ENCODE assay signal across 8 cellular contexts in genomic region chr13:46992383-46992952, GRCh38.
A peak's percentile ranks its signal among the peaks of the same experiment; 100 is the strongest.
DNase-seq lines count a peak whose midpoint lies in the region; TF ChIP-seq lines count a peak whose summit lies in the region.

No MANE protein-coding gene starts in this region.

- no peaks in the 10 kb centered on the region for H3K27me3 Mint-ChIP-seq in activated CD4-positive, alpha-beta T cell treated with anti-CD3 and anti-CD28 coated beads, Interleukin-2, amount 10 ng/mL, durations not matched to agents 24 days and 14 days

- peak; percentile 23 for DNase-seq in BE2C
- DNase-seq in GM20000 (ENCODE audit: low spot score): peak; percentile 16
- peak; percentile 2 for DNase-seq in NCI-H69 (lab: John Stamatoyannopoulos, UW)
- peak; percentile 5 for DNase-seq in fibroblast of gingiva (ENCODE audit: low read depth)
- no peak for DNase-seq in NCI-H1694 (lab: John Stamatoyannopoulos, UW)
- DNase-seq in activated CD4-positive, alpha-beta T cell treated with anti-CD3 and anti-CD28 coated beads, Interleukin-2, amount 10 ng/mL, durations not matched to agents 24 days and 14 days: no peak
- DNase-seq in NCI-H510A (lab: John Stamatoyannopoulos, UW): no peak
- no peak for DNase-seq in stimulated activated CD4-positive, alpha-beta T cell treated with anti-CD3 and anti-CD28 coated beads, Interleukin-4, amount 100 ng/mL, for 1 hour

- H3K4me1 ChIP-seq in BE2C: no peaks in the 10 kb centered on the region

- H3K27ac Mint-ChIP-seq in activated CD4-positive, alpha-beta T cell treated with anti-CD3 and anti-CD28 coated beads, Interleukin-2, amount 10 ng/mL, durations not matched to agents 24 days and 14 days: no peak overlapping the region

- peak; percentile 54 for TF ChIP-seq CTCF in BE2C (IDR thresholded peaks at IDR 0.05; ENCODE audit: low read depth, low read length)
- TF ChIP-seq CTCF in GM20000 (IDR thresholded peaks at IDR 0.05; ENCODE audit: extremely low read depth, missing control alignments): peak; percentile 12

- no peak overlapping the region for H3K4me3 ChIP-seq in BE2C (ENCODE audit: low read depth, low read length)

- no peaks in the 10 kb centered on the region for H3K36me3 Mint-ChIP-seq in activated CD4-positive, alpha-beta T cell treated with anti-CD3 and anti-CD28 coated beads, Interleukin-2, amount 10 ng/mL, durations not matched to agents 24 days and 14 days (ENCODE audit: low read depth)

- H3K27me3 ChIP-seq in BE2C: no peaks in the 10 kb centered on the region

- H3K9me3 Mint-ChIP-seq in activated CD4-positive, alpha-beta T cell treated with anti-CD3 and anti-CD28 coated beads, Interleukin-2, amount 10 ng/mL, durations not matched to agents 24 days and 14 days: no peaks in the 10 kb centered on the region

- H3K9me3 ChIP-seq in BE2C: no peaks in the 10 kb centered on the region

- no peaks in the 10 kb centered on the region for H3K36me3 ChIP-seq in BE2C

- no peaks in the 10 kb centered on the region for H3K4me1 Mint-ChIP-seq in activated CD4-positive, alpha-beta T cell treated with anti-CD3 and anti-CD28 coated beads, Interleukin-2, amount 10 ng/mL, durations not matched to agents 24 days and 14 days

- no peak overlapping the region for H3K4me3 Mint-ChIP-seq in activated CD4-positive, alpha-beta T cell treated with anti-CD3 and anti-CD28 coated beads, Interleukin-2, amount 10 ng/mL, durations not matched to agents 24 days and 14 days

- intact Hi-C loops in activated CD4-positive, alpha-beta T cell treated with anti-CD3 and anti-CD28 coated beads, Interleukin-2, amount 10 ng/mL, durations not matched to agents 24 days and 14 days (cut with micrococcal nuclease): no loop called here

Comparison
In these comparisons a context has a peak if more than half of its experiments do, and no peak if none do; other contexts are left out.
1. DNase-seq: peak in BE2C (single experiment), GM20000 (single experiment), NCI-H69 (single experiment) and fibroblast of gingiva (single experiment); none in NCI-H1694 (single experiment), activated CD4-positive, alpha-beta T cell treated with anti-CD3 and anti-CD28 coated beads, Interleukin-2, amount 10 ng/mL, durations not matched to agents 24 days and 14 days (single experiment), NCI-H510A (single experiment) and stimulated activated CD4-positive, alpha-beta T cell treated with anti-CD3 and anti-CD28 coated beads, Interleukin-4, amount 100 ng/mL, for 1 hour (single experiment).